1 cellular context compared by ENCODE assay signal in genomic region chr9:33510264-33511183, GRCh38.
A peak's percentile ranks its signal among the peaks of the same experiment; 100 is the strongest.
TF ChIP-seq lines count a peak whose summit lies in the region.

No MANE protein-coding gene starts in this region.

TF ChIP-seq in K562, 482 proteins besides CTCF, POLR2A, EP300 and RAD21 (continued from another document and continues in another):
- TF ChIP-seq, protein P1, sequence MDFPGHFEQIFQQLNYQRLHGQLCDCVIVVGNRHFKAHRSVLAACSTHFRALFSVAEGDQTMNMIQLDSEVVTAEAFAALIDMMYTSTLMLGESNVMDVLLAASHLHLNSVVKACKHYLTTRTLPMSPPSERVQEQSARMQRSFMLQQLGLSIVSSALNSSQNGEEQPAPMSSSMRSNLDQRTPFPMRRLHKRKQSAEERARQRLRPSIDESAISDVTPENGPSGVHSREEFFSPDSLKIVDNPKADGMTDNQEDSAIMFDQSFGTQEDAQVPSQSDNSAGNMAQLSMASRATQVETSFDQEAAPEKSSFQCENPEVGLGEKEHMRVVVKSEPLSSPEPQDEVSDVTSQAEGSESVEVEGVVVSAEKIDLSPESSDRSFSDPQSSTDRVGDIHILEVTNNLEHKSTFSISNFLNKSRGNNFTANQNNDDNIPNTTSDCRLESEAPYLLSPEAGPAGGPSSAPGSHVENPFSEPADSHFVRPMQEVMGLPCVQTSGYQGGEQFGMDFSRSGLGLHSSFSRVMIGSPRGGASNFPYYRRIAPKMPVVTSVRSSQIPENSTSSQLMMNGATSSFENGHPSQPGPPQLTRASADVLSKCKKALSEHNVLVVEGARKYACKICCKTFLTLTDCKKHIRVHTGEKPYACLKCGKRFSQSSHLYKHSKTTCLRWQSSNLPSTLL (IDR thresholded peaks at IDR 0.05) = no peak
- TF ChIP-seq ZC3H4 (CRISPR knock-in tag; IDR thresholded peaks at IDR 0.05; ENCODE audit: borderline replicate concordance) (no peak), ESRRB (CRISPR knock-in tag; IDR thresholded peaks at IDR 0.05; ENCODE audit: borderline replicate concordance) (no peak), PRPF4 (IDR thresholded peaks at IDR 0.05; ENCODE audit: insufficient read depth, low read depth, low read length, poor library complexity, severe bottlenecking) (no peak), ZNF146 (CRISPR knock-in tag; IDR thresholded peaks at IDR 0.05; ENCODE audit: unreplicated experiment) (no peak), ZFP91 (CRISPR knock-in tag; IDR thresholded peaks at IDR 0.05) (no peak), ZNF24 (IDR thresholded peaks at IDR 0.05) (no peak), MEF2D (tag; conservative IDR thresholded peaks at IDR 0.05; ENCODE audit: low read depth) (no peak), ZNF140 (CRISPR knock-in tag; IDR thresholded peaks at IDR 0.05) (no peak), ZNF12 (CRISPR knock-in tag; IDR thresholded peaks at IDR 0.05) (no peak), ARID4B (CRISPR knock-in tag; IDR thresholded peaks at IDR 0.05) (no peak), XRCC5 (IDR thresholded peaks at IDR 0.05; ENCODE audit: low read depth, low read length) (no peak), RBM22 (IDR thresholded peaks at IDR 0.05; ENCODE audit: low read depth, low read length, poor library complexity, severe bottlenecking) (peak; percentile 52), TFAM (CRISPR knock-in tag; conservative IDR thresholded peaks at IDR 0.05) (no peak), VEZF1 (CRISPR knock-in tag; IDR thresholded peaks at IDR 0.05) (peak; percentile 29), SMARCC2 (IDR thresholded peaks at IDR 0.05; ENCODE audit: low read depth) (no peak), SRF (CRISPR knock-in tag; IDR thresholded peaks at IDR 0.05) (no peak), PHF20 (IDR thresholded peaks at IDR 0.05; ENCODE audit: partially characterized antibody) (peak; percentile 87), ZNF134 (CRISPR knock-in tag; conservative IDR thresholded peaks at IDR 0.05) (no peak), ZNF589 (CRISPR knock-in tag; IDR thresholded peaks at IDR 0.05; ENCODE audit: low read depth) (no peak), POLR2G (IDR thresholded peaks at IDR 0.05; ENCODE audit: low read depth, low read length) (peak; percentile 93), ZBTB17 (CRISPR knock-in tag; IDR thresholded peaks at IDR 0.05) (no peak), ZNF3 (CRISPR knock-in tag; IDR thresholded peaks at IDR 0.05) (no peak), RBFOX2 (IDR thresholded peaks at IDR 0.05; ENCODE audit: low read depth, low read length) (peak; percentile 88), GTF2A2 (tag; IDR thresholded peaks at IDR 0.05) (peak; percentile 51; the same call in 1 of the 2 replicates), ZNF311 (CRISPR knock-in tag; IDR thresholded peaks at IDR 0.05) (no peak), GTF2F1 (IDR thresholded peaks at IDR 0.05; ENCODE audit: low read depth, low read length) (no peak), MAZ (CRISPR knock-in tag; conservative IDR thresholded peaks at IDR 0.05 in 1 of 2, IDR thresholded peaks at IDR 0.05 in 1 of 2) (peak; percentile 51 to 57; a peak in 2 of 4 replicates), NFIC (IDR thresholded peaks at IDR 0.05) (peak; percentile 68), HDAC6 (IDR thresholded peaks at IDR 0.05; ENCODE audit: low read depth, low read length) (no peak), RCOR1 (IDR thresholded peaks at IDR 0.05; ENCODE audit: borderline replicate concordance in 1 of 2, low read depth in 2 of 2, low read length in 2 of 2) (no peak), LCOR (CRISPR knock-in tag; IDR thresholded peaks at IDR 0.05) (no peak), ZNF124 (CRISPR knock-in tag; IDR thresholded peaks at IDR 0.05) (no peak), BRCA1 (IDR thresholded peaks at IDR 0.05) (no peak), BRCA1 (CRISPR knock-in tag; IDR thresholded peaks at IDR 0.05) (no peak), E4F1 (CRISPR knock-in tag; IDR thresholded peaks at IDR 0.05; ENCODE audit: borderline replicate concordance) (no peak)
- TF ChIP-seq, protein P2, sequence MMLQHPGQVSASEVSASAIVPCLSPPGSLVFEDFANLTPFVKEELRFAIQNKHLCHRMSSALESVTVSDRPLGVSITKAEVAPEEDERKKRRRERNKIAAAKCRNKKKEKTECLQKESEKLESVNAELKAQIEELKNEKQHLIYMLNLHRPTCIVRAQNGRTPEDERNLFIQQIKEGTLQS (IDR thresholded peaks at IDR 0.05) = no peak
- TF ChIP-seq, protein P2 (CRISPR knock-in tag; conservative IDR thresholded peaks at IDR 0.05) = no peak
- TF ChIP-seq, protein P3, sequence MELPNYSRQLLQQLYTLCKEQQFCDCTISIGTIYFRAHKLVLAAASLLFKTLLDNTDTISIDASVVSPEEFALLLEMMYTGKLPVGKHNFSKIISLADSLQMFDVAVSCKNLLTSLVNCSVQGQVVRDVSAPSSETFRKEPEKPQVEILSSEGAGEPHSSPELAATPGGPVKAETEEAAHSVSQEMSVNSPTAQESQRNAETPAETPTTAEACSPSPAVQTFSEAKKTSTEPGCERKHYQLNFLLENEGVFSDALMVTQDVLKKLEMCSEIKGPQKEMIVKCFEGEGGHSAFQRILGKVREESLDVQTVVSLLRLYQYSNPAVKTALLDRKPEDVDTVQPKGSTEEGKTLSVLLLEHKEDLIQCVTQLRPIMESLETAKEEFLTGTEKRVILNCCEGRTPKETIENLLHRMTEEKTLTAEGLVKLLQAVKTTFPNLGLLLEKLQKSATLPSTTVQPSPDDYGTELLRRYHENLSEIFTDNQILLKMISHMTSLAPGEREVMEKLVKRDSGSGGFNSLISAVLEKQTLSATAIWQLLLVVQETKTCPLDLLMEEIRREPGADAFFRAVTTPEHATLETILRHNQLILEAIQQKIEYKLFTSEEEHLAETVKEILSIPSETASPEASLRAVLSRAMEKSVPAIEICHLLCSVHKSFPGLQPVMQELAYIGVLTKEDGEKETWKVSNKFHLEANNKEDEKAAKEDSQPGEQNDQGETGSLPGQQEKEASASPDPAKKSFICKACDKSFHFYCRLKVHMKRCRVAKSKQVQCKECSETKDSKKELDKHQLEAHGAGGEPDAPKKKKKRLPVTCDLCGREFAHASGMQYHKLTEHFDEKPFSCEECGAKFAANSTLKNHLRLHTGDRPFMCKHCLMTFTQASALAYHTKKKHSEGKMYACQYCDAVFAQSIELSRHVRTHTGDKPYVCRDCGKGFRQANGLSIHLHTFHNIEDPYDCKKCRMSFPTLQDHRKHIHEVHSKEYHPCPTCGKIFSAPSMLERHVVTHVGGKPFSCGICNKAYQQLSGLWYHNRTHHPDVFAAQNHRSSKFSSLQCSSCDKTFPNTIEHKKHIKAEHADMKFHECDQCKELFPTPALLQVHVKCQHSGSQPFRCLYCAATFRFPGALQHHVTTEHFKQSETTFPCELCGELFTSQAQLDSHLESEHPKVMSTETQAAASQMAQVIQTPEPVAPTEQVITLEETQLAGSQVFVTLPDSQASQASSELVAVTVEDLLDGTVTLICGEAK (IDR thresholded peaks at IDR 0.05) = no peak
- TF ChIP-seq, protein P3 (CRISPR knock-in tag; IDR thresholded peaks at IDR 0.05) = no peak
